8 cellular contexts compared by ENCODE assay signal in the genomic region with DNA sequence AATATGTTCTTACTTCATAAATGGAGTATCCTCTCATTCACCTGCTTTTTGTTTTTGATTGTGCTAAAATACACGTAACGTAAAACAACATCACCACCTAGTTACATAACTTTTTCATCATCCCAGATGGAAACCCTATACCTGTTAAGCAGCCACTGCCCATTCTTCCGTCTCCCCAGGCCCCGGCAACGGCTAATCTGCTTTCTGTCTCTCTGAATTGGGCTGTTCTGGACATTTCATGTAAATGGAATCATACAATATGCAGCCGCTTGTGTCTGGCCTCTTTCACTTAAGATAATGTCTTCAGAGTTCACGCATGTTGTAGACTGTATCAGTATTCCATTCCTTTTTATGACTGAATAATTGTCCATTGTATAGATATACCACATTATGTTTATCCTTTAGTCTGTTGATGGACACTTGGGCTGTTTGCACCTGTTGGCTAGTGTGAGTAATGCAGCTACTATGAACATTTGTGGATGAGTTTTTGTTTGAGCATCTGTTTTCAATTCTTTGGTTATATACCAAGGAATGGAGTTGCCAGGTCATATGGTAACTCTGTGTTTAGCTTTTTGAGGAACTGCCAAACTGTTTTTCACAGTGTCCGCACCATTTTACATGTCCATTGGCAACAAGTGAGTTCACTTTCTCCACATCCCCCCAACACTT. TPM values are rescaled to one million over a fixed set of nuclear protein-coding genes. Genes with fewer than 3 reads are reported as not detected.
DNase-seq lines count a peak whose midpoint lies in the region; ATAC-seq and TF ChIP-seq lines count a peak whose summit lies in the region.

No MANE protein-coding gene starts in this region.

- CTCF ChIA-PET in MCF 10A (lab: Yijun Ruan, JAX) = interaction anchor here (0.6 to 1.1 kb wide), 4 partner anchors 18 to 79 kb away, joined by 3 to 7 read pairs (median 4); no protein-coding TSS in a partner anchor

- TF ChIP-seq CTCF in NB4 (IDR thresholded peaks at IDR 0.05; ENCODE audit: low read depth, low read length) (no peak), MCF 10A (IDR thresholded peaks at IDR 0.05; ENCODE audit: unreplicated experiment) (peak; percentile 22)

- BruUV-seq in MCF 10A (replicated peaks; lab: Mats Ljungman, UMichigan) = no TSS peak

- POLR2A ChIA-PET in MCF 10A (lab: Yijun Ruan, JAX) = interaction anchor here (0.6 to 4.3 kb wide), 12 partner anchors 7 to 1735 kb away, joined by 3 to 185 read pairs (median 10); a partner anchor contains a TSS

- peaks cover 29% of the 10 kb centered on the region for H3K4me1 Mint-ChIP-seq in MCF 10A (ENCODE audit: insufficient read depth, unreplicated experiment)
- peaks cover 46 to 65% (median 62%) of the 10 kb centered on the region in 3 donors for H3K4me1 Mint-ChIP-seq in naive B cell

- intact Hi-C loops in MCF 10A (cut with micrococcal nuclease) = loop anchor here (1.0 kb wide), 1 partner anchor 13 kb away; no protein-coding TSS in a partner anchor

- no peak overlapping the region for H3K4me3 ChIP-seq in NB4 (ENCODE audit: low read depth, low read length)

- ATAC-seq in naive B cell (ENCODE audit: low read depth in 2 of 2) = no peak
- no peak for ATAC-seq in GM18867 (IDR thresholded peaks at IDR 0.05; ENCODE audit: unreplicated experiment)
- no peak for ATAC-seq in HG03025 (IDR thresholded peaks at IDR 0.05; ENCODE audit: low FRiP score, unreplicated experiment)

- TF ChIP-seq POLR2A in NB4 (IDR thresholded peaks at IDR 0.05; ENCODE audit: extremely low read depth, insufficient read length) = no peak

- peak overlapping the region; percentile 92 for H3K27ac Mint-ChIP-seq in MCF 10A (ENCODE audit: low read depth, unreplicated experiment)
- peak overlapping the region in 5 of 6 donors; percentile 13 to 92 (median 86) for H3K27ac Mint-ChIP-seq in naive B cell

- H3K9me3 Mint-ChIP-seq in MCF 10A (ENCODE audit: unreplicated experiment) = no peaks in the 10 kb centered on the region
- no peaks in the 10 kb centered on the region for H3K9me3 Mint-ChIP-seq in naive B cell

- H3K27me3 Mint-ChIP-seq in MCF 10A (ENCODE audit: insufficient read depth, unreplicated experiment) (no peaks in the 10 kb centered on the region), naive B cell (no peaks in the 10 kb centered on the region)

- peak overlapping the region; percentile 86 for H3K4me3 Mint-ChIP-seq in MCF 10A (ENCODE audit: unreplicated experiment)
- peak overlapping the region; percentile 90 to 95 (median 92) for H3K4me3 Mint-ChIP-seq in naive B cell

- H3K36me3 Mint-ChIP-seq in MCF 10A (ENCODE audit: insufficient read depth, unreplicated experiment) = peaks cover 16% of the 10 kb centered on the region
- H3K36me3 Mint-ChIP-seq in naive B cell = peaks cover 0 to 4% of the 10 kb centered on the region in 2 donors

- peak; percentile 26 for DNase-seq in NCI-H748 (lab: John Stamatoyannopoulos, UW; ENCODE audit: unreplicated experiment)
- no peak for DNase-seq in NCI-H748 treated with DMSO at 0.1 percent for 48 hours (lab: John Stamatoyannopoulos, UW)
- peak; percentile 38 for DNase-seq in NB4 (ENCODE audit: low read depth)
- peak; percentile 46 for DNase-seq in MCF 10A (ENCODE audit: unreplicated experiment)
- no peak for DNase-seq in naive B cell
- no peak for DNase-seq in DMS79 treated with DMSO at 0.1 percent for 48 hours (lab: John Stamatoyannopoulos, UW)

RNA-seq across cellular contexts. Expression of a gene that starts 14.1 kb away (rescaled TPM):
- total RNA-seq in MCF 10A (2022) = 126 and 132 TPM in 2 replicates
- 10 to 100 TPM; 38.9 to 93.6 (median 45.5) TPM for polyA plus RNA-seq in naive B cell (ENCODE audit: low read depth in 6 of 6)

RNA-seq across cellular contexts. Expression of a gene that starts 58.2 kb away (rescaled TPM):
- total RNA-seq in MCF 10A (2022) = 32.6 and 43.9 TPM in 2 replicates
- 10 to 100 TPM in 5 of 6 donors, 1 to 10 TPM in 1; 7.6 to 25.7 (median 16.8) TPM for polyA plus RNA-seq in naive B cell (ENCODE audit: low read depth in 6 of 6)

Comparison
In these comparisons a context has a peak if more than half of its experiments do, and no peak if none do; other contexts are left out.
1. DNase-seq: peak in NCI-H748 (single experiment), NB4 (single experiment) and MCF 10A (single experiment); none in NCI-H748 treated with DMSO at 0.1 percent for 48 hours (single experiment), naive B cell (single experiment) and DMS79 treated with DMSO at 0.1 percent for 48 hours (single experiment).